8 cellular contexts compared by ENCODE assay signal in genomic region chr3:193872265-193872753, GRCh38.
DNase-seq lines count a peak whose midpoint lies in the region; ATAC-seq and TF ChIP-seq lines count a peak whose summit lies in the region.

No MANE protein-coding gene starts in this region.

- no peaks in the 10 kb centered on the region for H3K27me3 ChIP-seq in Loucy (ENCODE audit: insufficient read depth, low read length, poor library complexity, severe bottlenecking)

- H3K4me2 ChIP-seq in Loucy (ENCODE audit: low read depth, low read length, poor library complexity, severe bottlenecking), result peak overlapping the region; percentile 39

- H3F3A ChIP-seq in Loucy (ENCODE audit: low read depth), result peaks cover 10% of the 10 kb centered on the region; the same call in 1 of the 2 replicates

- no peaks in the 10 kb centered on the region for H3K9me3 ChIP-seq in Loucy (ENCODE audit: insufficient read depth, low read depth, low read length)

- H3K4me3 ChIP-seq in Loucy (ENCODE audit: low read length, poor library complexity, severe bottlenecking) (no peak overlapping the region), coronary artery (no peak overlapping the region)

- H3K27ac ChIP-seq in coronary artery, result no peak overlapping the region

- H3K79me2 ChIP-seq in Loucy (ENCODE audit: insufficient read depth, low read length), result no peaks in the 10 kb centered on the region

- no peak overlapping the region for H2AFZ ChIP-seq in Loucy (ENCODE audit: low read length)

- no peaks in the 10 kb centered on the region for H3K9me2 ChIP-seq in Loucy (replicated peaks; ENCODE audit: low read depth, low read length)

- ATAC-seq in GM21367 (IDR thresholded peaks at IDR 0.05; ENCODE audit: unreplicated experiment), result peak; percentile 51
- ATAC-seq in sciatic nerve, result peak; percentile 54

- H3K4me1 ChIP-seq in Loucy (ENCODE audit: insufficient read depth, low read length, poor library complexity, severe bottlenecking), result peaks cover 73% of the 10 kb centered on the region

- intact Hi-C loops in sciatic nerve (cut with DNase I), result no loop called here

- DNase-seq in EH (ENCODE audit: low read depth), result peak; percentile 80
- DNase-seq in dermis blood vessel endothelial cell, result peak; percentile 53
- no peak for DNase-seq in sciatic nerve (ENCODE audit: low spot score)
- no peak for DNase-seq in C1 segment of cervical spinal cord (lab: John Stamatoyannopoulos, UW)
- DNase-seq in coronary artery (ENCODE audit: low spot score), result no peak
- DNase-seq in OCI-M2 (lab: John Stamatoyannopoulos, UW; ENCODE audit: unreplicated experiment), result no peak

- H3K9ac ChIP-seq in Loucy (ENCODE audit: low read depth, low read length, poor library complexity, severe bottlenecking), result peak overlapping the region; percentile 24

- H3K36me3 ChIP-seq in Loucy (ENCODE audit: insufficient read depth, low read length), result no peaks in the 10 kb centered on the region

- TF ChIP-seq CTCF in Loucy (conservative IDR thresholded peaks at IDR 0.05; ENCODE audit: low read length) (no peak), coronary artery (IDR thresholded peaks at IDR 0.05) (no peak)

- H4K20me1 ChIP-seq in Loucy (ENCODE audit: insufficient read depth, low read length, poor library complexity, severe bottlenecking), result no peaks in the 10 kb centered on the region

Comparison
In these comparisons a context has a peak if more than half of its experiments do, and no peak if none do; other contexts are left out.
1. DNase-seq: peak in EH (single experiment) and dermis blood vessel endothelial cell (single experiment); none in sciatic nerve (single experiment), C1 segment of cervical spinal cord (0 of 14), coronary artery (single experiment) and OCI-M2 (single experiment).